Comparison of ENCODE assay signal across 8 cellular contexts in the genomic region with DNA sequence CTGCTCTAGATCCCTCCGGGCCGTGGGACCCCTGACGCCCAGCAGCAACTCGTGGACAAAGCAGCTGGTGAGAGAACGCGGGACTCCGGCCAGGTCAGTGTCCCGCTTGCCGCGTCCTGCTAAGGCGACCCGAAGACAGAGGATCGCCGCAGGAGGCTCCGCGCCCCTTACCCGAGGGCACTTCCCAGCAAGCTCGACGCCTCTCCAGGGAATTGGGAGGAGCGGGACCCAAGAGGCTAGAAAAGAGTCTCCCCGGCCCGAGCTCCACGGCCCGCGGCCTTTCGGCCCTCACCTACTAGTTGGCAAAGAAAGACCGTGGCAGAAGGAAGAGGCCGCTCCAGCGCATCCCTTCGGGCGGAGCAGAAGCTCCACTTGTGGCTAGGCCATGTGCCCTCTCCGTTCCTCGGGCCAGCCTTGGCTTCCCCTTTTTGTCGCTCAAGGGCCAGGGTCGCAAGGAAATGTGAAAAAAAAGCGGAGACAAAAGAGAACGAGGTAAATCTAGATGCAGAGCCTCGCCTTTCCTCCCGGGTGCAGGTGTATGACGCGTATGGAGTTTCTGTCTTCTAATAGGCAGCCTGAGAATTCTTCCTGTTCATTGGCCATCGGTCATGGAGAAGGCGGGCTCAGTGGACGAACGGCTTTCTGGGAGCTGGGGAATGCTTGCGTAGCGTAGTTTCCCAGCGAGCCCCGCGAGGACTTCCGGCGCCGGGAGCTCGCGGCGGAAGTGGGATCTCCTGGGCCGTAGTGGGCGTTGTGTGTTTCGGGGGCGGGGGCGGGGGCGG. TPM values are rescaled to one million over a fixed set of nuclear protein-coding genes. Genes with fewer than 3 reads are reported as not detected.
DNase-seq lines count a peak whose midpoint lies in the region; ATAC-seq and TF ChIP-seq lines count a peak whose summit lies in the region.

Gene ZNF213, plus strand, starts transcription at position 692 of the 782 bp plus-strand sequence. CDS start 2,252 bp downstream, outside the sequence.

- H3K36me3 ChIP-seq in HAP-1 (replicated peaks): peaks cover 25% of the 10 kb centered on the region
- H3K36me3 ChIP-seq in MM.1S (replicated peaks; ENCODE audit: insufficient read depth, low read length): no peaks in the 10 kb centered on the region; the same call in 1 of the 2 replicates
- H3K36me3 ChIP-seq in neural cell (ENCODE audit: insufficient read depth, low read length): no peaks in the 10 kb centered on the region

- H3K27me3 Mint-ChIP-seq in stimulated activated naive CD8-positive, alpha-beta T cell treated with anti-CD3 and anti-CD28 coated beads, Interleukin-15, amount 100 ng/mL, for 72 hours: no peaks in the 10 kb centered on the region

- H3K79me2 ChIP-seq in MM.1S (ENCODE audit: low read length) (peaks cover 21% of the 10 kb centered on the region), neural cell (replicated peaks; ENCODE audit: insufficient read depth, low read length) (peaks cover 32% of the 10 kb centered on the region)

- H3K9me2 ChIP-seq in MM.1S (replicated peaks; ENCODE audit: insufficient read depth, low read length) (no peaks in the 10 kb centered on the region), neural cell (ENCODE audit: insufficient read depth, low read length) (no peaks in the 10 kb centered on the region)

- ATAC-seq in stimulated activated naive CD8-positive, alpha-beta T cell treated with anti-CD3 and anti-CD28 coated beads, Interleukin-15, amount 100 ng/mL, for 72 hours: peak; percentile 96

- DNase-seq in ELR (ENCODE audit: low read depth): peak; percentile 98
- DNase-seq in HAP-1 (ENCODE audit: low spot score in 2 of 2): peak; percentile 97 to 99
- DNase-seq in MM.1S: peak; percentile 99
- DNase-seq in SHP77 treated with DMSO at 0.1 percent for 48 hours (lab: John Stamatoyannopoulos, UW): peak; percentile 91
- DNase-seq in activated effector memory CD4-positive, alpha-beta T cell treated with anti-CD3 and anti-CD28 coated beads, Interleukin-2, amount 50 U/mL, for 16 hours: peak; percentile 97
- DNase-seq in fibroblast of villous mesenchyme (ENCODE audit: low read depth): peak; percentile 98
- DNase-seq in stimulated activated naive CD8-positive, alpha-beta T cell treated with anti-CD3 and anti-CD28 coated beads, Interleukin-15, amount 100 ng/mL, for 72 hours: peak; percentile 89 to 95

- TF ChIP-seq CTCF in MM.1S (IDR thresholded peaks at IDR 0.05; ENCODE audit: low read length): no peak
- TF ChIP-seq CTCF in fibroblast of villous mesenchyme (IDR thresholded peaks at IDR 0.05; ENCODE audit: insufficient read depth, low read depth, low read length): no peak
- no peak for TF ChIP-seq CTCF in neural cell (IDR thresholded peaks at IDR 0.05; ENCODE audit: poor library complexity, severe bottlenecking)

- TF ChIP-seq RAD21 in neural cell (conservative IDR thresholded peaks at IDR 0.05): no peak

- H3K27ac Mint-ChIP-seq in stimulated activated naive CD8-positive, alpha-beta T cell treated with anti-CD3 and anti-CD28 coated beads, Interleukin-15, amount 100 ng/mL, for 72 hours: peak within 1 kb of the TSS; percentile 95 to 96

- H3K27me3 ChIP-seq in HAP-1 (ENCODE audit: low read depth) (no peaks in the 10 kb centered on the region), MM.1S (replicated peaks; ENCODE audit: insufficient read depth, low read length) (no peaks in the 10 kb centered on the region), neural cell (ENCODE audit: insufficient read depth, low read depth, low read length) (no peaks in the 10 kb centered on the region)

- peak within 1 kb of the TSS; percentile 96 to 98 for H3K4me3 Mint-ChIP-seq in stimulated activated naive CD8-positive, alpha-beta T cell treated with anti-CD3 and anti-CD28 coated beads, Interleukin-15, amount 100 ng/mL, for 72 hours

- H3K9me3 ChIP-seq in HAP-1 (0 out of 2 replicates have a peak, but pooled peaks cover 3% of the 10 kb centered on the region), MM.1S (replicated peaks; ENCODE audit: insufficient read depth, low read length) (no peaks in the 10 kb centered on the region), neural cell (ENCODE audit: low read length) (no peaks in the 10 kb centered on the region)

- peaks cover 57% of the 10 kb centered on the region for H3K4me1 Mint-ChIP-seq in stimulated activated naive CD8-positive, alpha-beta T cell treated with anti-CD3 and anti-CD28 coated beads, Interleukin-15, amount 100 ng/mL, for 72 hours

- in situ Hi-C loops in HAP-1 (cut with MboI; ENCODE audit: low sequenced_read_pairs): no loop called here

- H3K4me3 ChIP-seq in HAP-1 (peak within 1 kb of the TSS; percentile 99), MM.1S (ENCODE audit: low read length) (peak within 1 kb of the TSS; percentile 81), fibroblast of villous mesenchyme (ENCODE audit: low read depth, low read length) (peak within 1 kb of the TSS; percentile 99), neural cell (ENCODE audit: low read length) (peak within 1 kb of the TSS; percentile 83)

- H3K4me2 ChIP-seq in MM.1S (ENCODE audit: low read depth, low read length) (peak within 1 kb of the TSS; percentile 84), neural cell (ENCODE audit: low read length) (peak within 1 kb of the TSS; percentile 97)

- no peaks in the 10 kb centered on the region for H4K20me1 ChIP-seq in MM.1S (ENCODE audit: insufficient read depth, low read length)
- no peaks in the 10 kb centered on the region for H4K20me1 ChIP-seq in neural cell (ENCODE audit: insufficient read depth)

- H3K27ac ChIP-seq in MM.1S (ENCODE audit: low read length) (peak within 1 kb of the TSS; percentile 70), neural cell (ENCODE audit: low read length) (peak within 1 kb of the TSS; percentile 100)

- peak within 1 kb of the TSS; percentile 86 for H2AFZ ChIP-seq in MM.1S (ENCODE audit: low read length)
- peak within 1 kb of the TSS; percentile 75 for H2AFZ ChIP-seq in neural cell (ENCODE audit: low read depth, low read length)

- H3K9ac ChIP-seq in MM.1S (ENCODE audit: low read length): peak within 1 kb of the TSS; percentile 88
- peak within 1 kb of the TSS; percentile 100 for H3K9ac ChIP-seq in neural cell (ENCODE audit: low read length)

- H3K4me1 ChIP-seq in HAP-1 (peaks cover 8% of the 10 kb centered on the region; the same call in 1 of the 2 replicates), MM.1S (ENCODE audit: low read length) (peaks cover 2% of the 10 kb centered on the region)

- H3F3A ChIP-seq in MM.1S (ENCODE audit: insufficient read depth, low read length): peaks cover 13% of the 10 kb centered on the region
- H3F3A ChIP-seq in neural cell (ENCODE audit: insufficient read depth, low read length, poor library complexity, severe bottlenecking): no peaks in the 10 kb centered on the region

- TF ChIP-seq EP300 in neural cell (conservative IDR thresholded peaks at IDR 0.05; ENCODE audit: poor library complexity, severe bottlenecking): peak; percentile 55

- no peaks in the 10 kb centered on the region for H3K9me3 Mint-ChIP-seq in stimulated activated naive CD8-positive, alpha-beta T cell treated with anti-CD3 and anti-CD28 coated beads, Interleukin-15, amount 100 ng/mL, for 72 hours

TF ChIP-seq in neural cell, 6 proteins besides CTCF, POLR2A, EP300 and RAD21:
- TF ChIP-seq REST (IDR thresholded peaks at IDR 0.05; ENCODE audit: borderline replicate concordance): peak; percentile 91
- TF ChIP-seq SMC3 (conservative IDR thresholded peaks at IDR 0.05; ENCODE audit: poor library complexity): no peak
- peak; percentile 53 for TF ChIP-seq MXI1 (conservative IDR thresholded peaks at IDR 0.05; ENCODE audit: poor library complexity, severe bottlenecking)
- TF ChIP-seq EZH2 (IDR thresholded peaks at IDR 0.05; ENCODE audit: borderline replicate concordance, insufficient read depth, low read length, poor library complexity, severe bottlenecking): no peak
- peak; percentile 98 for TF ChIP-seq POLR2AphosphoS5 (IDR thresholded peaks at IDR 0.05)
- TF ChIP-seq TAF1 (IDR thresholded peaks at IDR 0.05; ENCODE audit: low read depth): peak; percentile 72

RNA-seq across cellular contexts. Expression of gene ZNF213, which starts in this region (rescaled TPM):
- 3.5 and 5.5 TPM in 2 replicates for total RNA-seq in fibroblast of villous mesenchyme
- polyA plus RNA-seq in neural cell: 5.1 and 9.8 TPM in 2 replicates
- 11.6 and 17.0 TPM in 2 replicates for polyA minus RNA-seq in neural cell

Comparison
In these comparisons a context has a peak if more than half of its experiments do, and no peak if none do; other contexts are left out.
1. Peak in every context shown above with its lines: DNase-seq, ATAC-seq, H3K4me3 ChIP-seq and H3K27ac ChIP-seq.